Comparison of ENCODE assay signal across 13 cellular contexts in genomic region chr10:6221971-6222751, GRCh38. TPM values are rescaled to one million over a fixed set of nuclear protein-coding genes. Genes with fewer than 3 reads are reported as not detected.
DNase-seq lines count a peak whose midpoint lies in the region; ATAC-seq, FAIRE-seq and TF ChIP-seq lines count a peak whose summit lies in the region.
"Had no signal": no experiment of that assay in that cellular context is flagged by ENCODE, and none has a peak within 500 bp of the region (broad histone marks: within the 10 kb centered on the region; RNA-seq: fewer than 3 reads in every experiment).

No MANE protein-coding gene starts in this region.

- H3K27me3 ChIP-seq in ACC112 (ENCODE audit: insufficient read depth, low read length) (no peaks in the 10 kb centered on the region), tibial artery (no peaks in the 10 kb centered on the region)
- no peaks in the 10 kb centered on the region for H3K27me3 ChIP-seq in naive thymus-derived CD4-positive, alpha-beta T cell (ENCODE audit: control insufficient read depth in 2 of 2, insufficient read depth in 2 of 2, low read length in 2 of 2)

- H3K9me3 Mint-ChIP-seq in naive thymus-derived CD4-positive, alpha-beta T cell = peaks cover 0 to 5% (median 0%) of the 10 kb centered on the region in 11 donors
- H3K9me3 Mint-ChIP-seq: CD8-positive, alpha-beta T cell; WTC11 had no signal

- intact Hi-C loops in left colon (cut with DNase I, micrococcal nuclease) (no loop called here), tibial artery (cut with DNase I; ENCODE audit: low total_unique reads) (no loop called here)
- intact Hi-C loops in naive thymus-derived CD4-positive, alpha-beta T cell (cut with micrococcal nuclease) = no loop called here

- no peaks in the 10 kb centered on the region for H3K9me3 ChIP-seq in naive thymus-derived CD4-positive, alpha-beta T cell (ENCODE audit: control insufficient read depth in 2 of 3, low read length in 3 of 3)
- H3K9me3 ChIP-seq in tibial artery = no peaks in the 10 kb centered on the region
- H3K9me3 ChIP-seq: prostate gland had no signal

- FAIRE-seq in H54 (lab: Jason Lieb, UNC) = no peak

- H3K27ac Mint-ChIP-seq in naive thymus-derived CD4-positive, alpha-beta T cell = no peak overlapping the region
- H3K27ac Mint-ChIP-seq: CD8-positive, alpha-beta T cell; WTC11 had no signal

- DNase-seq in H54 (ENCODE audit: insufficient read length, low spot score) (peak; percentile 49), left colon (no peak), tibial artery (no peak), GM10266 (ENCODE audit: extremely low spot score) (no peak)
- no peak for DNase-seq in naive thymus-derived CD4-positive, alpha-beta T cell
- DNase-seq: CD8-positive, alpha-beta T cell; NCI-H774; stimulated activated naive CD4-positive, alpha-beta T cell had no signal

- peaks cover 17 to 58% (median 32%) of the 10 kb centered on the region in 5 donors for H3K36me3 Mint-ChIP-seq in naive thymus-derived CD4-positive, alpha-beta T cell

- no peak for TF ChIP-seq CTCF in VCaP (conservative IDR thresholded peaks at IDR 0.05)
- TF ChIP-seq CTCF in tibial artery (IDR thresholded peaks at IDR 0.05) = no peak
- no peak for TF ChIP-seq CTCF in GM10266 (IDR thresholded peaks at IDR 0.05; ENCODE audit: control insufficient read depth, insufficient read depth, low read depth, missing control alignments)

- no peaks in the 10 kb centered on the region for H3K79me2 ChIP-seq in ACC112 (ENCODE audit: control insufficient read depth, insufficient read depth, low read length, unreplicated experiment)

- no peak overlapping the region for H3K4me3 Mint-ChIP-seq in naive thymus-derived CD4-positive, alpha-beta T cell
- H3K4me3 Mint-ChIP-seq: CD8-positive, alpha-beta T cell; WTC11 had no signal

- peak overlapping the region; percentile 38; the same call in 1 of the 2 replicates for H3K27ac ChIP-seq in ACC112 (ENCODE audit: low read depth, low read length)
- H3K27ac ChIP-seq in VCaP = peak overlapping the region; percentile 22; the same call in 1 of the 2 replicates
- H3K27ac ChIP-seq in naive thymus-derived CD4-positive, alpha-beta T cell (ENCODE audit: low read depth, low read length) = no peak overlapping the region
- H3K27ac ChIP-seq in tibial artery = peak overlapping the region in 1 of 2 donors; percentile 50
- H3K27ac ChIP-seq: prostate gland had no signal

- H3K4me1 Mint-ChIP-seq in naive thymus-derived CD4-positive, alpha-beta T cell = peaks cover 0 to 4% (median 0%) of the 10 kb centered on the region in 7 donors
- H3K4me1 Mint-ChIP-seq: WTC11 had no signal

- H3K4me1 ChIP-seq in ACC112 (ENCODE audit: control insufficient read depth, insufficient read depth, low read length, unreplicated experiment) (peaks cover 23% of the 10 kb centered on the region), tibial artery (peaks cover 0 to 5% (median 0%) of the 10 kb centered on the region in 4 donors)
- no peaks in the 10 kb centered on the region for H3K4me1 ChIP-seq in naive thymus-derived CD4-positive, alpha-beta T cell (ENCODE audit: control insufficient read depth in 2 of 2, insufficient read depth in 2 of 2, low read length in 2 of 2)
- H3K4me1 ChIP-seq: prostate gland had no signal

- H2AFZ ChIP-seq in ACC112 (ENCODE audit: low read length, unreplicated experiment) = no peak overlapping the region

- ATAC-seq in left colon (peak; percentile 68), GM19328 (IDR thresholded peaks at IDR 0.05; ENCODE audit: unreplicated experiment) (no peak)
- ATAC-seq in naive thymus-derived CD4-positive, alpha-beta T cell = no peak
- ATAC-seq: CD8-positive, alpha-beta T cell; WTC11 had no signal

- POLR2A ChIA-PET in naive thymus-derived CD4-positive, alpha-beta T cell (lab: Charles Lee) = no interaction called here

- CTCF ChIA-PET in naive thymus-derived CD4-positive, alpha-beta T cell (lab: Charles Lee) = no interaction called here

- H3K4me3 ChIP-seq in ACC112 (ENCODE audit: low read depth, low read length) = no peak overlapping the region
- no peak overlapping the region for H3K4me3 ChIP-seq in naive thymus-derived CD4-positive, alpha-beta T cell (ENCODE audit: low read length)
- H3K4me3 ChIP-seq in tibial artery = no peak overlapping the region
- H3K4me3 ChIP-seq: prostate gland had no signal

- H3K27me3 Mint-ChIP-seq in naive thymus-derived CD4-positive, alpha-beta T cell = no peaks in the 10 kb centered on the region

- H3K36me3 ChIP-seq in ACC112 (ENCODE audit: insufficient read depth, low read length) = peaks cover 24% of the 10 kb centered on the region
- H3K36me3 ChIP-seq in naive thymus-derived CD4-positive, alpha-beta T cell (ENCODE audit: control insufficient read depth in 2 of 3, insufficient read depth in 3 of 3, low read length in 3 of 3) = peaks cover 0 to 93% (median 18%) of the 10 kb centered on the region in 3 experiments
- peaks cover 93 to 98% (median 97%) of the 10 kb centered on the region in 3 donors for H3K36me3 ChIP-seq in tibial artery

- no peak for TF ChIP-seq POLR2A in H54 (IDR thresholded peaks at IDR 0.05; ENCODE audit: low read depth, low read length)

RNA-seq across cellular contexts. Expression of gene PFKFB3, which starts 19.4 kb away (rescaled TPM):
- 10 to 100 TPM; 19.1 to 20.2 TPM for total RNA-seq in left colon
- total RNA-seq in naive thymus-derived CD4-positive, alpha-beta T cell = 100 to 1,000 TPM in 1 of 5 experiments, 10 to 100 TPM in 4; 65.9 to 129 (median 80.5) TPM
- polyA plus RNA-seq in naive thymus-derived CD4-positive, alpha-beta T cell = 10 to 100 TPM in 1 of 2 donors, 1 to 10 TPM in 1; 2.3 to 13.0 TPM
